ENCODE assay signal across 21 cellular contexts in genomic region chr15:100803158-100803440, GRCh38.
"Had no signal": no experiment of that assay in that cellular context is flagged by ENCODE, and none has a peak within 500 bp of the region (broad histone marks: within the 10 kb centered on the region; RNA-seq: fewer than 3 reads in every experiment).

No MANE protein-coding gene starts in this region.

- H3K27ac ChIP-seq: Peyer's patch had no signal

- DNase-seq: activated B cell treated with CpG ODN at 0.5 μM for 24 hours; activated CD4-positive, alpha-beta T cell treated with anti-CD3 and anti-CD28 coated beads for 1 hour; activated CD4-positive, alpha-beta T cell treated with anti-CD3 and anti-CD28 coated beads, Interleukin-2, amount 50 U/mL, for 48 hours; activated gamma-delta T cell treated with Interleukin-2 at 50 U/mL for 16 hours; activated naive CD4-positive, alpha-beta T cell treated with anti-CD3 and anti-CD28 coated beads, Interleukin-2, amount 10 ng/mL, durations not matched to agents 7 days and 5 days; activated naive CD8-positive, alpha-beta T cell treated with anti-CD3 and anti-CD28 coated beads for 36 hours; activated T-cell treated with anti-CD3 and anti-CD28 coated beads, Interleukin-2, amount 50 U/mL, for 72 hours; central memory CD4-positive, alpha-beta T cell; MM.1S; NCI-H1105; NCI-H1436; NCI-H1694 treated with DMSO at 0.1 percent for 48 hours; NCI-H2081; NCI-H446; NCI-H524; Peyer's patch; SIG-M5; T-helper 2 cell; T1000 had no signal

- H3K27me3 ChIP-seq: Peyer's patch had no signal

- ATAC-seq: activated T-cell treated with anti-CD3 and anti-CD28 coated beads, Interleukin-2, amount 50 U/mL, for 72 hours had no signal

- H3K4me1 Mint-ChIP-seq: activated B cell treated with CpG ODN at 0.5 μM for 24 hours; activated CD4-positive, alpha-beta T cell treated with anti-CD3 and anti-CD28 coated beads, Interleukin-2, amount 10 ng/mL, durations not matched to agents 24 days and 14 days; activated naive CD4-positive, alpha-beta T cell treated with anti-CD3 and anti-CD28 coated beads, Interleukin-2, amount 10 ng/mL, durations not matched to agents 7 days and 5 days; activated naive CD8-positive, alpha-beta T cell treated with anti-CD3 and anti-CD28 coated beads for 36 hours had no signal

- H3K36me3 ChIP-seq: Peyer's patch had no signal

- H3K4me1 ChIP-seq: Peyer's patch had no signal

- H3K4me3 ChIP-seq: Peyer's patch had no signal

- H3K36me3 Mint-ChIP-seq: activated naive CD4-positive, alpha-beta T cell treated with anti-CD3 and anti-CD28 coated beads, Interleukin-2, amount 10 ng/mL, durations not matched to agents 7 days and 5 days; activated naive CD8-positive, alpha-beta T cell treated with anti-CD3 and anti-CD28 coated beads for 36 hours had no signal

- H3K27me3 Mint-ChIP-seq: activated B cell treated with CpG ODN at 0.5 μM for 24 hours; activated naive CD8-positive, alpha-beta T cell treated with anti-CD3 and anti-CD28 coated beads for 36 hours had no signal

- H3K27ac Mint-ChIP-seq: activated B cell treated with CpG ODN at 0.5 μM for 24 hours; activated CD4-positive, alpha-beta T cell treated with anti-CD3 and anti-CD28 coated beads, Interleukin-2, amount 10 ng/mL, durations not matched to agents 24 days and 14 days; activated naive CD4-positive, alpha-beta T cell treated with anti-CD3 and anti-CD28 coated beads, Interleukin-2, amount 10 ng/mL, durations not matched to agents 7 days and 5 days; activated naive CD8-positive, alpha-beta T cell treated with anti-CD3 and anti-CD28 coated beads for 36 hours; activated T-cell treated with anti-CD3 and anti-CD28 coated beads, Interleukin-2, amount 50 U/mL, for 72 hours; activated T-helper 2 cell treated with anti-CD3 and anti-CD28 coated beads, Interferon-gamma antibody, Interleukin-2, Interleukin-4, amounts not matched to agents 10 μg/mL and 5 μg/mL and 100 μg/mL, durations not matched to agents 14 hours and 24 hours and 36 hours had no signal

- H3K9me3 Mint-ChIP-seq: activated B cell treated with CpG ODN at 0.5 μM for 24 hours; activated naive CD4-positive, alpha-beta T cell treated with anti-CD3 and anti-CD28 coated beads, Interleukin-2, amount 10 ng/mL, durations not matched to agents 7 days and 5 days had no signal

- H3K4me3 Mint-ChIP-seq: activated B cell treated with CpG ODN at 0.5 μM for 24 hours; activated CD4-positive, alpha-beta T cell treated with anti-CD3 and anti-CD28 coated beads, Interleukin-2, amount 10 ng/mL, durations not matched to agents 24 days and 14 days; activated naive CD4-positive, alpha-beta T cell treated with anti-CD3 and anti-CD28 coated beads, Interleukin-2, amount 10 ng/mL, durations not matched to agents 7 days and 5 days; activated naive CD8-positive, alpha-beta T cell treated with anti-CD3 and anti-CD28 coated beads for 36 hours; activated T-cell treated with anti-CD3 and anti-CD28 coated beads, Interleukin-2, amount 50 U/mL, for 72 hours had no signal
